ENCODE assay signal across 7 cellular contexts in the genomic region with DNA sequence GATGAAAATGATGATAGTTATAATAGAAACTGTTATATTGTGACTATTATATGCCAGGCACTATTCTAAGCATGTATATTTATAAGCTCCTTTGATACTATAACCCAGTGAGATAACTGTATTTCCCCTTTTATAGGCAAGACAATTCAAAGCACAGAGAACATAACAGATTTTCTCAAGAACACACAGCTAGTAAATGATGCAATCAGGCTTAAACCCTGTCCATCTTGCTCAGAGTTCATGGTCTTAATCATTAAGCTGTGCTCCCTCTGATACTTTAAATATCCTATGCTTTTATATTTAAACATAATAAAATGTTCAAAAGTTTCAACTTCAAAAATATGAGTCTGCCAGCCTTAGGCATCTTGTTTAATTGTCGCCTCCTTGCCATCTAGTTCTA.
"Had no signal": no experiment of that assay in that cellular context is flagged by ENCODE, and none has a peak within 500 bp of the region (broad histone marks: within the 10 kb centered on the region; RNA-seq: fewer than 3 reads in every experiment).

No MANE protein-coding gene starts in this region.

- H3K27ac ChIP-seq: HL-60, KMS-11 had no signal

- H3K27me3 Mint-ChIP-seq: IgD-negative memory B cell had no signal

- H3K4me2 ChIP-seq: KMS-11 had no signal

- DNase-seq: KBM-7, KG1 had no signal

- H3K36me3 Mint-ChIP-seq: IgD-negative memory B cell had no signal

- FAIRE-seq: HepG2, HTR-8/SVneo had no signal

- H3K9ac ChIP-seq: KMS-11 had no signal

- ATAC-seq: HepG2 had no signal

- H3K27ac Mint-ChIP-seq: IgD-negative memory B cell had no signal

- H3K4me1 Mint-ChIP-seq: IgD-negative memory B cell had no signal

- H3K9me3 Mint-ChIP-seq: IgD-negative memory B cell had no signal

- H3K4me3 Mint-ChIP-seq: IgD-negative memory B cell had no signal
